ENCODE assay signal across 1 cellular context in the genomic region with DNA sequence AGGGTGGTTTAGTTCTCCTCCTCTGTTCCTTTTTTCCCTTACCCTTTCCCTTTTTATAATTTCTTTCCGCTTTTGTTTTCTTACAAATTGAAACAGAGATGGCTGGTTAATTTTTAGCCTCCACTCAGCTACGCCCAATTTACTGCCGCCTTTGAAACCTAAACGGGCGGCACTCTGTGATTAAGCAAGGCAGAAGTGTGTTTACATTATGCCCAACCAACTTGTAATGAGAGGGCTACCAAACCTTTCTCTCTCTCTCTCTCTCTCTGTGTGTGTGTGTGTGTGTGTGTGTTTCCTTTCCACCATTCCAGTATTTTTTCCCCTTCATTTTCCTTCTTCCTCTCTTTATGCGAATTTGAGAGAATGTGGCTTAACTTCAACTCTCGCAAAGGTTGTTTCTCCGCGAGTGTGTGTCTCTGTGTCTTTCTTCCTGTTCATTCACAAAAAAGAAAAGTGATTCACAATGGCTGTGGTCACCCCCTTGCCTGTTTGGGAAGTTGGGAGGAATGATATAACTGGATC.
TF ChIP-seq lines count a peak whose summit lies in the region.

No MANE protein-coding gene starts in this region.

TF ChIP-seq in HEK293, 187 proteins besides CTCF, POLR2A, EP300 and RAD21 (continued from another document and continues in another):
- no peak for TF ChIP-seq ZNF394 (tag by site-specific recombination; IDR thresholded peaks at IDR 0.05; ENCODE audit: borderline replicate concordance)
- peak; percentile 68 for TF ChIP-seq ZBTB17 (tag by site-specific recombination; IDR thresholded peaks at IDR 0.05)
- TF ChIP-seq ZNF560 (tag by site-specific recombination; IDR thresholded peaks at IDR 0.05; ENCODE audit: borderline replicate concordance) = no peak
- no peak for TF ChIP-seq ZNF48 (tag by site-specific recombination; IDR thresholded peaks at IDR 0.05)
- TF ChIP-seq ZSCAN23 (tag by site-specific recombination; IDR thresholded peaks at IDR 0.05) = no peak
- no peak for TF ChIP-seq ZNF121 (tag by site-specific recombination; IDR thresholded peaks at IDR 0.05)
- no peak for TF ChIP-seq TRIM28 (IDR thresholded peaks at IDR 0.05; ENCODE audit: borderline replicate concordance, low read length)
- peak; percentile 20; the same call in 1 of the 2 replicates for TF ChIP-seq GLI2 (tag by site-specific recombination; IDR thresholded peaks at IDR 0.05; ENCODE audit: borderline replicate concordance, low read depth)
- TF ChIP-seq ZNF629 (tag by site-specific recombination; IDR thresholded peaks at IDR 0.05) = peak; percentile 69; the same call in 1 of the 2 replicates
- TF ChIP-seq ZBTB10 (tag by site-specific recombination; IDR thresholded peaks at IDR 0.05) = no peak; the same call in 1 of the 2 replicates
- no peak for TF ChIP-seq ZBTB11 (tag by site-specific recombination; conservative IDR thresholded peaks at IDR 0.05; ENCODE audit: low read depth)
- TF ChIP-seq ZBTB44 (tag by site-specific recombination; IDR thresholded peaks at IDR 0.05) = no peak
- no peak for TF ChIP-seq KLF16 (tag by site-specific recombination; IDR thresholded peaks at IDR 0.05)
- TF ChIP-seq ZNF777 (tag by site-specific recombination; IDR thresholded peaks at IDR 0.05; ENCODE audit: borderline replicate concordance) = no peak
- TF ChIP-seq ZNF37A (tag by site-specific recombination; IDR thresholded peaks at IDR 0.05) = no peak
- peak; percentile 70; the same call in 1 of the 2 replicates for TF ChIP-seq ZNF624 (tag by site-specific recombination; IDR thresholded peaks at IDR 0.05)
- no peak for TF ChIP-seq ZNF169 (tag by site-specific recombination; IDR thresholded peaks at IDR 0.05)
- no peak for TF ChIP-seq ZNF677 (tag by site-specific recombination; IDR thresholded peaks at IDR 0.05)
- TF ChIP-seq ZFP3 (tag by site-specific recombination; IDR thresholded peaks at IDR 0.05; ENCODE audit: low read depth) = no peak
- no peak for TF ChIP-seq ZNF302 (tag by site-specific recombination; IDR thresholded peaks at IDR 0.05; ENCODE audit: low read depth)
- TF ChIP-seq ZFP69B (tag by site-specific recombination; IDR thresholded peaks at IDR 0.05) = peak; percentile 97
- TF ChIP-seq HOXC10 (CRISPR knock-in tag; IDR thresholded peaks at IDR 0.05) = no peak
- TF ChIP-seq ZNF530 (tag by site-specific recombination; IDR thresholded peaks at IDR 0.05; ENCODE audit: low read depth) = 0 out of 2 replicates have a peak, but pooled peaks have one; percentile 17
- no peak for TF ChIP-seq ZNF214 (tag by site-specific recombination; IDR thresholded peaks at IDR 0.05; ENCODE audit: borderline replicate concordance)
- no peak for TF ChIP-seq OVOL3 (tag by site-specific recombination; IDR thresholded peaks at IDR 0.05)
- peak; percentile 87 for TF ChIP-seq PRDM4 (tag by site-specific recombination; IDR thresholded peaks at IDR 0.05)
- TF ChIP-seq ZNF610 (tag by site-specific recombination; IDR thresholded peaks at IDR 0.05; ENCODE audit: borderline replicate concordance) = peak; percentile 82; the same call in 1 of the 2 replicates
- TF ChIP-seq ZNF292 (tag by site-specific recombination; IDR thresholded peaks at IDR 0.05; ENCODE audit: borderline replicate concordance, low read depth) = no peak
- TF ChIP-seq ZNF626 (tag by site-specific recombination; IDR thresholded peaks at IDR 0.05) = no peak
- TF ChIP-seq ZNF747 (tag by site-specific recombination; IDR thresholded peaks at IDR 0.05) = no peak
- no peak for TF ChIP-seq SCRT2 (tag by site-specific recombination; IDR thresholded peaks at IDR 0.05)
- peak; percentile 38; the same call in 1 of the 2 replicates for TF ChIP-seq ZNF366 (tag by site-specific recombination; conservative IDR thresholded peaks at IDR 0.05)
- TF ChIP-seq, protein P1, sequence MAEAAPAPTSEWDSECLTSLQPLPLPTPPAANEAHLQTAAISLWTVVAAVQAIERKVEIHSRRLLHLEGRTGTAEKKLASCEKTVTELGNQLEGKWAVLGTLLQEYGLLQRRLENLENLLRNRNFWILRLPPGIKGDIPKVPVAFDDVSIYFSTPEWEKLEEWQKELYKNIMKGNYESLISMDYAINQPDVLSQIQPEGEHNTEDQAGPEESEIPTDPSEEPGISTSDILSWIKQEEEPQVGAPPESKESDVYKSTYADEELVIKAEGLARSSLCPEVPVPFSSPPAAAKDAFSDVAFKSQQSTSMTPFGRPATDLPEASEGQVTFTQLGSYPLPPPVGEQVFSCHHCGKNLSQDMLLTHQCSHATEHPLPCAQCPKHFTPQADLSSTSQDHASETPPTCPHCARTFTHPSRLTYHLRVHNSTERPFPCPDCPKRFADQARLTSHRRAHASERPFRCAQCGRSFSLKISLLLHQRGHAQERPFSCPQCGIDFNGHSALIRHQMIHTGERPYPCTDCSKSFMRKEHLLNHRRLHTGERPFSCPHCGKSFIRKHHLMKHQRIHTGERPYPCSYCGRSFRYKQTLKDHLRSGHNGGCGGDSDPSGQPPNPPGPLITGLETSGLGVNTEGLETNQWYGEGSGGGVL (tag by site-specific recombination; IDR thresholded peaks at IDR 0.05) = peak; percentile 92
- no peak for TF ChIP-seq ZNF202 (tag by site-specific recombination; IDR thresholded peaks at IDR 0.05; ENCODE audit: borderline replicate concordance)
- no peak for TF ChIP-seq ZNF266 (tag by site-specific recombination; IDR thresholded peaks at IDR 0.05; ENCODE audit: low read depth)
- peak; percentile 81; the same call in 1 of the 2 replicates for TF ChIP-seq ZNF488 (tag by site-specific recombination; IDR thresholded peaks at IDR 0.05)
- TF ChIP-seq, protein P2, sequence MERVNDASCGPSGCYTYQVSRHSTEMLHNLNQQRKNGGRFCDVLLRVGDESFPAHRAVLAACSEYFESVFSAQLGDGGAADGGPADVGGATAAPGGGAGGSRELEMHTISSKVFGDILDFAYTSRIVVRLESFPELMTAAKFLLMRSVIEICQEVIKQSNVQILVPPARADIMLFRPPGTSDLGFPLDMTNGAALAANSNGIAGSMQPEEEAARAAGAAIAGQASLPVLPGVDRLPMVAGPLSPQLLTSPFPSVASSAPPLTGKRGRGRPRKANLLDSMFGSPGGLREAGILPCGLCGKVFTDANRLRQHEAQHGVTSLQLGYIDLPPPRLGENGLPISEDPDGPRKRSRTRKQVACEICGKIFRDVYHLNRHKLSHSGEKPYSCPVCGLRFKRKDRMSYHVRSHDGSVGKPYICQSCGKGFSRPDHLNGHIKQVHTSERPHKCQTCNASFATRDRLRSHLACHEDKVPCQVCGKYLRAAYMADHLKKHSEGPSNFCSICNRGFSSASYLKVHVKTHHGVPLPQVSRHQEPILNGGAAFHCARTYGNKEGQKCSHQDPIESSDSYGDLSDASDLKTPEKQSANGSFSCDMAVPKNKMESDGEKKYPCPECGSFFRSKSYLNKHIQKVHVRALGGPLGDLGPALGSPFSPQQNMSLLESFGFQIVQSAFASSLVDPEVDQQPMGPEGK (tag by site-specific recombination; IDR thresholded peaks at IDR 0.05) = peak; percentile 83
- no peak for TF ChIP-seq PBX3 (CRISPR knock-in tag; IDR thresholded peaks at IDR 0.05)
- no peak for TF ChIP-seq ZNF146 (tag by site-specific recombination; IDR thresholded peaks at IDR 0.05)
- TF ChIP-seq, protein P3, sequence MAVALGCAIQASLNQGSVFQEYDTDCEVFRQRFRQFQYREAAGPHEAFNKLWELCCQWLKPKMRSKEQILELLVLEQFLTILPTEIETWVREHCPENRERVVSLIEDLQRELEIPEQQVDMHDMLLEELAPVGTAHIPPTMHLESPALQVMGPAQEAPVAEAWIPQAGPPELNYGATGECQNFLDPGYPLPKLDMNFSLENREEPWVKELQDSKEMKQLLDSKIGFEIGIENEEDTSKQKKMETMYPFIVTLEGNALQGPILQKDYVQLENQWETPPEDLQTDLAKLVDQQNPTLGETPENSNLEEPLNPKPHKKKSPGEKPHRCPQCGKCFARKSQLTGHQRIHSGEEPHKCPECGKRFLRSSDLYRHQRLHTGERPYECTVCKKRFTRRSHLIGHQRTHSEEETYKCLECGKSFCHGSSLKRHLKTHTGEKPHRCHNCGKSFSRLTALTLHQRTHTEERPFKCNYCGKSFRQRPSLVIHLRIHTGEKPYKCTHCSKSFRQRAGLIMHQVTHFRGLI (tag by site-specific recombination; IDR thresholded peaks at IDR 0.05) = peak; percentile 100
- TF ChIP-seq ZNF426 (tag by site-specific recombination; IDR thresholded peaks at IDR 0.05) = no peak
- no peak for TF ChIP-seq KLF9 (tag by site-specific recombination; IDR thresholded peaks at IDR 0.05; ENCODE audit: low read depth)
- TF ChIP-seq MYNN (tag by site-specific recombination; IDR thresholded peaks at IDR 0.05; ENCODE audit: borderline replicate concordance) = no peak
